In genomic region chr10:63264852-63265617, GRCh38 we compare ENCODE assay signal across 8 cellular contexts.
DNase-seq lines count a peak whose midpoint lies in the region; ATAC-seq, FAIRE-seq and TF ChIP-seq lines count a peak whose summit lies in the region.

No MANE protein-coding gene starts in this region.

- H3K27me3 ChIP-seq in rectal smooth muscle tissue (ENCODE audit: control insufficient read depth, insufficient read depth, low read length), result no peaks in the 10 kb centered on the region

- H3K9ac ChIP-seq in rectal smooth muscle tissue (ENCODE audit: low read length), result no peak overlapping the region

- no peak for TF ChIP-seq EP300 in A549 (IDR thresholded peaks at IDR 0.05)

- no peak for TF ChIP-seq POLR2A in A549 (IDR thresholded peaks at IDR 0.05; ENCODE audit: low read length)

- H3K4me3 ChIP-seq in A549 (peak overlapping the region; percentile 55), GM12864 (ENCODE audit: low read depth, low read length) (peak overlapping the region; percentile 72), rectal smooth muscle tissue (ENCODE audit: low read length) (peak overlapping the region; percentile 64)

- H3K27ac ChIP-seq in A549 (peak overlapping the region; percentile 76 to 78), rectal smooth muscle tissue (ENCODE audit: low read depth, low read length) (peak overlapping the region; percentile 78)

- FAIRE-seq in A549 (lab: Jason Lieb, UNC), result no peak

- TF ChIP-seq CTCF in A549 (IDR thresholded peaks at IDR 0.05), result no peak
- no peak for TF ChIP-seq CTCF in GM12864 (IDR thresholded peaks at IDR 0.05; ENCODE audit: low read depth, low read length, missing control alignments)

- TF ChIP-seq RAD21 in A549 (conservative IDR thresholded peaks at IDR 0.05 in 1 of 2, IDR thresholded peaks at IDR 0.05 in 1 of 2), result no peak

- POLR2A ChIA-PET in A549 (lab: Yijun Ruan, JAX), result interaction anchor here (0.9 kb wide), 1 partner anchor 29 kb away, joined by 4 read pairs; no protein-coding TSS in a partner anchor

- H3K9me3 ChIP-seq in A549, result no peaks in the 10 kb centered on the region

- H3K4me1 ChIP-seq in A549 (peaks cover 28% of the 10 kb centered on the region), rectal smooth muscle tissue (ENCODE audit: control insufficient read depth, insufficient read depth, low read length) (peaks cover 7% of the 10 kb centered on the region)

- peak; percentile 30 to 62; a peak in 3 of 6 replicates for ATAC-seq in A549
- no peak for ATAC-seq in GM21619 (IDR thresholded peaks at IDR 0.05; ENCODE audit: unreplicated experiment)

- DNase-seq in A549 (ENCODE audit: low read depth in 1 of 2, low spot score in 1 of 2), result peak; percentile 14 to 70
- no peak for DNase-seq in GM12864 (ENCODE audit: low read depth)
- DNase-seq in NCI-H69 (lab: John Stamatoyannopoulos, UW), result peak; percentile 62
- peak; percentile 22 for DNase-seq in activated effector memory CD4-positive, alpha-beta T cell treated with Interleukin-2 at 50 U/mL for 16 hours
- DNase-seq in globus pallidus (ENCODE audit: low spot score), result peak; percentile 60
- DNase-seq in GM19240 (ENCODE audit: insufficient read length, low spot score), result no peak

- CTCF ChIA-PET in A549 (lab: Yijun Ruan, JAX), result no interaction called here

- H3K36me3 ChIP-seq in rectal smooth muscle tissue (ENCODE audit: control insufficient read depth, insufficient read depth, low read length), result no peaks in the 10 kb centered on the region

- 0% methylated on average over 5 of the region's 5 CpGs for WGBS in A549 (ENCODE audit: missing lambda C conversion rate)

- H3K4me2 ChIP-seq in A549, result peak overlapping the region; percentile 86

TF ChIP-seq in A549, 52 proteins besides CTCF, POLR2A, EP300 and RAD21:
- TF ChIP-seq RARB (CRISPR knock-in tag; IDR thresholded peaks at IDR 0.05) (no peak), MAZ (IDR thresholded peaks at IDR 0.05; ENCODE audit: borderline replicate concordance, low read depth, low read length) (no peak), ZSCAN20 (CRISPR knock-in tag; IDR thresholded peaks at IDR 0.05) (no peak), HES2 (IDR thresholded peaks at IDR 0.05) (no peak), HDAC2 (IDR thresholded peaks at IDR 0.05) (no peak), KDM5A (IDR thresholded peaks at IDR 0.05) (no peak), CHD4 (IDR thresholded peaks at IDR 0.05; ENCODE audit: borderline replicate concordance) (no peak), RFX5 (IDR thresholded peaks at IDR 0.05) (no peak), EHF (CRISPR knock-in tag; IDR thresholded peaks at IDR 0.05) (no peak), PBX3 (IDR thresholded peaks at IDR 0.05) (no peak)
- TF ChIP-seq, protein P1, sequence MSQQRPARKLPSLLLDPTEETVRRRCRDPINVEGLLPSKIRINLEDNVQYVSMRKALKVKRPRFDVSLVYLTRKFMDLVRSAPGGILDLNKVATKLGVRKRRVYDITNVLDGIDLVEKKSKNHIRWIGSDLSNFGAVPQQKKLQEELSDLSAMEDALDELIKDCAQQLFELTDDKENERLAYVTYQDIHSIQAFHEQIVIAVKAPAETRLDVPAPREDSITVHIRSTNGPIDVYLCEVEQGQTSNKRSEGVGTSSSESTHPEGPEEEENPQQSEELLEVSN (IDR thresholded peaks at IDR 0.05; ENCODE audit: borderline replicate concordance, low read depth), result no peak
- TF ChIP-seq, protein P2, sequence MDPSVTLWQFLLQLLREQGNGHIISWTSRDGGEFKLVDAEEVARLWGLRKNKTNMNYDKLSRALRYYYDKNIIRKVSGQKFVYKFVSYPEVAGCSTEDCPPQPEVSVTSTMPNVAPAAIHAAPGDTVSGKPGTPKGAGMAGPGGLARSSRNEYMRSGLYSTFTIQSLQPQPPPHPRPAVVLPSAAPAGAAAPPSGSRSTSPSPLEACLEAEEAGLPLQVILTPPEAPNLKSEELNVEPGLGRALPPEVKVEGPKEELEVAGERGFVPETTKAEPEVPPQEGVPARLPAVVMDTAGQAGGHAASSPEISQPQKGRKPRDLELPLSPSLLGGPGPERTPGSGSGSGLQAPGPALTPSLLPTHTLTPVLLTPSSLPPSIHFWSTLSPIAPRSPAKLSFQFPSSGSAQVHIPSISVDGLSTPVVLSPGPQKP (IDR thresholded peaks at IDR 0.05; ENCODE audit: low read depth, low read length), result no peak

Comparison
In these comparisons a context has a peak if more than half of its experiments do, and no peak if none do; other contexts are left out.
1. DNase-seq: peak in A549 (2 of 2), NCI-H69 (single experiment), activated effector memory CD4-positive, alpha-beta T cell treated with Interleukin-2 at 50 U/mL for 16 hours (single experiment) and globus pallidus (single experiment); none in GM12864 (single experiment) and GM19240 (single experiment).
2. Peak in every context shown above with its lines, with median percentiles within 50 percentile points of each other: H3K4me3 ChIP-seq.